Comparison of ENCODE assay signal across 21 cellular contexts in genomic region chr10:130510755-130511154, GRCh38.
"Had no signal": no experiment of that assay in that cellular context is flagged by ENCODE, and none has a peak within 500 bp of the region (broad histone marks: within the 10 kb centered on the region; RNA-seq: fewer than 3 reads in every experiment).

No MANE protein-coding gene starts in this region.

- H3K4me3 ChIP-seq: colonic mucosa, gastroesophageal sphincter, heart left ventricle, hepatocyte, lower lobe of right lung, mucosa of descending colon had no signal

- H3K9me3 ChIP-seq: colonic mucosa, gastroesophageal sphincter, lower lobe of right lung, mucosa of descending colon had no signal

- H3K27me3 ChIP-seq: colonic mucosa, foreskin keratinocyte, hepatocyte had no signal

- DNase-seq: colonic mucosa; cortex of kidney; effector CD8-positive, alpha-beta T cell; effector memory CD8-positive, alpha-beta T cell; endodermal cell; erythroblast; foreskin keratinocyte; heart left ventricle; hypothalamus; immature natural killer cell; islet precursor cell; kidney glomerular epithelial cell; left colon; left ventricle myocardium superior; lower lobe of right lung; mesenchymal stem cell; mucosa of descending colon; naive B cell had no signal

- H3K27ac ChIP-seq: colonic mucosa, epithelial cell of prostate, foreskin keratinocyte, gastroesophageal sphincter, heart left ventricle, hepatocyte, lower lobe of right lung had no signal

- H3K4me1 ChIP-seq: colonic mucosa, foreskin keratinocyte, gastroesophageal sphincter, heart left ventricle, lower lobe of right lung had no signal

- H3K36me3 ChIP-seq: colonic mucosa, gastroesophageal sphincter, heart left ventricle, lower lobe of right lung had no signal

- H3K4me2 ChIP-seq: hepatocyte had no signal
